ENCODE assay signal across 34 cellular contexts in the genomic region with DNA sequence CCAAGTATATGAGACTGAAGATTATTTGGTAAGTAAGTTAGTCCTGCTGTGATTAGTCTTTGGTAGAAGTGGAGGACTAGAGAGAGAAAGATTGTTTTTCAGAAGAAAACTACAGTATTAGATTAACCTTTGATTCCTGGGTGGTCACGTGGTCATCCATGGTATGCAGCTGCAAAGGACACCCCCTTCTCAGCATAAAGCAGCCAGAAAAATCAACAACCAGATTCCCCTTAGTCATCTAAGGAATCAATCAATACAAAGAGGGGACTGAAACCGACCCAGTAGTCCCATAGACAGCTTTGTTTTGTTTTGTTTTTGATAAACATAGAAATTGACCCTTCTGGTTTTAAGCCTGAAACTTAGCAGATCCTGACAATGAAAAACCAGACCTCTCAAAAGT. TPM values are rescaled to one million over a fixed set of nuclear protein-coding genes. Genes with fewer than 3 reads are reported as not detected.
"Had no signal": no experiment of that assay in that cellular context is flagged by ENCODE, and none has a peak within 500 bp of the region (broad histone marks: within the 10 kb centered on the region; RNA-seq: fewer than 3 reads in every experiment).

No MANE protein-coding gene starts in this region.

- H3K4me1 ChIP-seq: neural progenitor cell, parathyroid adenoma, psoas muscle, spleen, suprapubic skin, testis, tibial artery, transverse colon, vagina had no signal

- H3K9me3 Mint-ChIP-seq: stimulated activated memory B cell treated with anti-CD40 and anti-IgM and Interleukin-4, amounts not matched to agents 10 μg/mL and 1 μg/mL and 100 μg/mL, for 72 hours; type B pancreatic cell had no signal

- H3K27ac ChIP-seq: neural progenitor cell, ovary, parathyroid adenoma, psoas muscle, right lobe of liver, skin epidermis, spleen, suprapubic skin, testis, tibial artery, transverse colon, vagina had no signal

- H3K4me2 ChIP-seq: neural progenitor cell, smooth muscle cell had no signal

- H3K4me3 Mint-ChIP-seq: naive thymus-derived CD4-positive, alpha-beta T cell; natural killer cell; nephron; neural progenitor cell; stimulated activated memory B cell treated with anti-CD40 and anti-IgM and Interleukin-4, amounts not matched to agents 10 μg/mL and 1 μg/mL and 100 μg/mL, for 72 hours; stimulated activated naive CD8-positive, alpha-beta T cell treated with anti-CD3 and anti-CD28 coated beads, Interleukin-15, amount 100 ng/mL, for 72 hours; type B pancreatic cell had no signal

- DNase-seq: naive thymus-derived CD4-positive, alpha-beta T cell; natural killer cell; occipital lobe; ovary; posterior cingulate gyrus; psoas muscle; right cardiac atrium; right lobe of liver; spleen; stimulated activated CD4-positive, alpha-beta T cell treated with anti-CD3 and anti-CD28 coated beads, Interleukin-12 subunit alpha, Interleukin-12 subunit beta, amount 100 ng/mL, for 4 hours; stimulated activated CD4-positive, alpha-beta T cell treated with anti-CD3 and anti-CD28 coated beads, Interleukin-1b, Interleukin-23, amount 100 ng/mL, for 48 hours; stimulated activated CD4-positive, alpha-beta T cell treated with anti-CD3 and anti-CD28 coated beads, Interleukin-4, amount 100 ng/mL, for 1 hour; stimulated activated CD4-positive, alpha-beta T cell treated with anti-CD3 and anti-CD28 coated beads, Interleukin-4, amount 100 ng/mL, for 4 hours; stimulated activated CD8-positive, alpha-beta memory T cell treated with anti-CD3 and anti-CD28 coated beads, Interleukin-4, amount 100 ng/mL, for 48 hours; stimulated activated naive CD4-positive, alpha-beta T cell; stimulated activated naive CD8-positive, alpha-beta T cell treated with anti-CD3 and anti-CD28 coated beads, Interleukin-15, amount 100 ng/mL, for 72 hours; stimulated activated naive CD8-positive, alpha-beta T cell treated with anti-CD3 and anti-CD28 coated beads, Interleukin-15, Interleukin-2, amounts not matched to agents 100 U/mL and 50 U/mL, for 24 hours; substantia nigra; testis; tibial artery; transverse colon had no signal

- ATAC-seq: naive thymus-derived CD4-positive, alpha-beta T cell; natural killer cell; psoas muscle; right cardiac atrium; stimulated activated memory B cell treated with anti-CD40 and anti-IgM and Interleukin-4, amounts not matched to agents 10 μg/mL and 1 μg/mL and 100 μg/mL, for 72 hours; stimulated activated naive CD8-positive, alpha-beta T cell treated with anti-CD3 and anti-CD28 coated beads, Interleukin-15, amount 100 ng/mL, for 72 hours; stimulated activated naive CD8-positive, alpha-beta T cell treated with anti-CD3 and anti-CD28 coated beads, Interleukin-15, Interleukin-2, amounts not matched to agents 100 U/mL and 50 U/mL, for 24 hours had no signal

- H3K79me2 ChIP-seq: parathyroid adenoma had no signal

- H3K4me3 ChIP-seq: neural progenitor cell, ovary, psoas muscle, right lobe of liver, skin epidermis, smooth muscle cell, spleen, suprapubic skin, testis, tibial artery, transverse colon, vagina had no signal

- H3K36me3 ChIP-seq: neural progenitor cell, ovary, right lobe of liver, spleen, suprapubic skin, tibial artery, transverse colon, vagina had no signal

- H3K27me3 ChIP-seq: neural progenitor cell, ovary, right lobe of liver, spleen, suprapubic skin, testis, tibial artery, transverse colon, vagina had no signal

- H3K9ac ChIP-seq: neural progenitor cell, parathyroid adenoma had no signal

- H3K27ac Mint-ChIP-seq: naive thymus-derived CD4-positive, alpha-beta T cell; natural killer cell; nephron; neural progenitor cell; progenitor cell of endocrine pancreas; stimulated activated memory B cell treated with anti-CD40 and anti-IgM and Interleukin-4, amounts not matched to agents 10 μg/mL and 1 μg/mL and 100 μg/mL, for 72 hours; stimulated activated naive CD8-positive, alpha-beta T cell treated with anti-CD3 and anti-CD28 coated beads, Interleukin-15, amount 100 ng/mL, for 72 hours; type B pancreatic cell had no signal

- H3K4me1 Mint-ChIP-seq: naive thymus-derived CD4-positive, alpha-beta T cell; natural killer cell; nephron; neural progenitor cell; stimulated activated memory B cell treated with anti-CD40 and anti-IgM and Interleukin-4, amounts not matched to agents 10 μg/mL and 1 μg/mL and 100 μg/mL, for 72 hours; stimulated activated naive CD8-positive, alpha-beta T cell treated with anti-CD3 and anti-CD28 coated beads, Interleukin-15, amount 100 ng/mL, for 72 hours had no signal

- H2AFZ ChIP-seq: neural progenitor cell, parathyroid adenoma had no signal

- H3K27me3 Mint-ChIP-seq: naive thymus-derived CD4-positive, alpha-beta T cell; progenitor cell of endocrine pancreas; stimulated activated memory B cell treated with anti-CD40 and anti-IgM and Interleukin-4, amounts not matched to agents 10 μg/mL and 1 μg/mL and 100 μg/mL, for 72 hours; stimulated activated naive CD8-positive, alpha-beta T cell treated with anti-CD3 and anti-CD28 coated beads, Interleukin-15, amount 100 ng/mL, for 72 hours; type B pancreatic cell had no signal

- FAIRE-seq: urothelium cell line had no signal

- H3K9me3 ChIP-seq: ovary, psoas muscle, right lobe of liver, suprapubic skin, testis, tibial artery, transverse colon, vagina had no signal

- H3K36me3 Mint-ChIP-seq: naive thymus-derived CD4-positive, alpha-beta T cell; natural killer cell; neural progenitor cell; stimulated activated memory B cell treated with anti-CD40 and anti-IgM and Interleukin-4, amounts not matched to agents 10 μg/mL and 1 μg/mL and 100 μg/mL, for 72 hours; type B pancreatic cell had no signal

RNA-seq across cellular contexts. Expression of a gene that starts 30.3 kb away (rescaled TPM):
- total RNA-seq: naive thymus-derived CD4-positive, alpha-beta T cell; natural killer cell; osteoblast; psoas muscle; transverse colon; ureter; vagina had no signal
- polyA plus RNA-seq: naive thymus-derived CD4-positive, alpha-beta T cell; right cardiac atrium had no signal
